Comparison of ENCODE assay signal across 13 cellular contexts in genomic region chr6:90538651-90539050, GRCh38. TPM values are rescaled to one million over a fixed set of nuclear protein-coding genes. Genes with fewer than 3 reads are reported as not detected.
DNase-seq lines count a peak whose midpoint lies in the region; ATAC-seq and TF ChIP-seq lines count a peak whose summit lies in the region.
"Had no signal": no experiment of that assay in that cellular context is flagged by ENCODE, and none has a peak within 500 bp of the region (broad histone marks: within the 10 kb centered on the region; RNA-seq: fewer than 3 reads in every experiment).

No MANE protein-coding gene starts in this region.

- H3K4me1 ChIP-seq in HEK293 (ENCODE audit: control insufficient read depth, insufficient read depth, low read length) (peaks cover 22% of the 10 kb centered on the region), adipocyte (ENCODE audit: control insufficient read depth, insufficient read depth, low read length) (peaks cover 29% of the 10 kb centered on the region), heart right ventricle (peaks cover 5 to 38% (median 20%) of the 10 kb centered on the region in 9 donors)

- CTCF ChIA-PET in HEK293 (lab: Yijun Ruan, JAX) = no interaction called here

- ATAC-seq in heart right ventricle (peak in 2 of 8 donors; percentile 53 to 57), HG03095 (IDR thresholded peaks at IDR 0.05; ENCODE audit: unreplicated experiment) (no peak), GM19452 (IDR thresholded peaks at IDR 0.05; ENCODE audit: unreplicated experiment) (no peak)

- peaks cover 0 to 42% of the 10 kb centered on the region in 2 experiments; a peak in 2 of 3 replicates for H3K36me3 ChIP-seq in HEK293 (ENCODE audit: control insufficient read depth in 2 of 2, insufficient read depth in 1 of 2, low read length in 2 of 2)
- H3K36me3 ChIP-seq in adipocyte (ENCODE audit: control insufficient read depth, insufficient read depth, low read length, severe bottlenecking) = peaks cover 61% of the 10 kb centered on the region
- H3K36me3 ChIP-seq in heart right ventricle = peaks cover 0 to 75% (median 4%) of the 10 kb centered on the region in 9 donors

- intact Hi-C loops in heart right ventricle (cut with DNase I) = no loop called here

- TF ChIP-seq CTCF in HEK293 (tag by site-specific recombination; IDR thresholded peaks at IDR 0.05) = no peak
- TF ChIP-seq CTCF in heart right ventricle (IDR thresholded peaks at IDR 0.05) = no peak
- TF ChIP-seq CTCF in retinal pigment epithelial cell (conservative IDR thresholded peaks at IDR 0.05; ENCODE audit: low read depth, low read length) = no peak

- POLR2A ChIA-PET in HEK293 (lab: Yijun Ruan, JAX) = no interaction called here

- H3K27me3 ChIP-seq in adipocyte (replicated peaks; ENCODE audit: control insufficient read depth, insufficient read depth, low read length) = no peaks in the 10 kb centered on the region
- no peaks in the 10 kb centered on the region for H3K27me3 ChIP-seq in heart right ventricle

- H3K27ac ChIP-seq in HEK293 (ENCODE audit: extremely low read depth, low read depth, low read length) (no peak overlapping the region), heart right ventricle (peak overlapping the region in 6 of 10 donors; percentile 21 to 86 (median 58))

- H3K4me3 ChIP-seq in HEK293 (ENCODE audit: low read depth, low read length) (no peak overlapping the region), adipocyte (ENCODE audit: low read length) (no peak overlapping the region), heart right ventricle (no peak overlapping the region), retinal pigment epithelial cell (ENCODE audit: low read length) (no peak overlapping the region)

- DNase-seq in adipocyte (ENCODE audit: low read depth) (peak; percentile 52), heart right ventricle (no peak), retinal pigment epithelial cell (ENCODE audit: low read depth) (peak; percentile 29), germinal center (ENCODE audit: low spot score) (no peak)
- DNase-seq: activated CD4-positive, alpha-beta T cell treated with anti-CD3 and anti-CD28 coated beads, Interleukin-2, amount 50 U/mL, for 48 hours; activated T-cell treated with anti-CD3 and anti-CD28 coated beads, Interleukin-2, amount 50 U/mL, for 48 hours; amygdala; CD4-positive, CD25-positive, alpha-beta regulatory T cell; mesenchymal stem cell; NCI-H2107 had no signal

- WGBS in heart right ventricle, 2 donors = 22 to 30% methylated on average over 3 of the region's 3 CpGs

- no peak overlapping the region for H3K9ac ChIP-seq in adipocyte (ENCODE audit: low read length)

- H3K9me3 ChIP-seq in HEK293 (ENCODE audit: control insufficient read depth, insufficient read depth, low read depth, low read length) (no peaks in the 10 kb centered on the region), adipocyte (ENCODE audit: control insufficient read depth, low read length) (no peaks in the 10 kb centered on the region), heart right ventricle (no peaks in the 10 kb centered on the region)

TF ChIP-seq in HEK293, 187 proteins besides CTCF, POLR2A, EP300 and RAD21:
- no peak for TF ChIP-seq MYNN (tag by site-specific recombination; IDR thresholded peaks at IDR 0.05; ENCODE audit: borderline replicate concordance)
- no peak for TF ChIP-seq ZXDB (tag by site-specific recombination; IDR thresholded peaks at IDR 0.05)
- TF ChIP-seq ZBTB49 (tag by site-specific recombination; IDR thresholded peaks at IDR 0.05; ENCODE audit: low read depth) = no peak
- TF ChIP-seq PRDM6 (tag by site-specific recombination; IDR thresholded peaks at IDR 0.05) = peak; percentile 72
- TF ChIP-seq FEZF1 (tag by site-specific recombination; IDR thresholded peaks at IDR 0.05) = no peak
- TF ChIP-seq ZNF292 (tag by site-specific recombination; IDR thresholded peaks at IDR 0.05; ENCODE audit: borderline replicate concordance, low read depth) = no peak
- no peak for TF ChIP-seq ZNF391 (tag by site-specific recombination; IDR thresholded peaks at IDR 0.05; ENCODE audit: borderline replicate concordance, low read depth)
- no peak for TF ChIP-seq ZNF600 (tag by site-specific recombination; IDR thresholded peaks at IDR 0.05)

RNA-seq across cellular contexts. Expression of gene MAP3K7, which starts 48.2 kb away (rescaled TPM):
- 10 to 100 TPM; 15.6 to 29.3 (median 20.5) TPM for total RNA-seq in heart right ventricle
- polyA plus RNA-seq in heart right ventricle = 10 to 100 TPM in 1 of 2 donors, 1 to 10 TPM in 1; 7.5 to 14.6 TPM

Comparison
In these comparisons a context has a peak if more than half of its experiments do, and no peak if none do; other contexts are left out.
1. DNase-seq: peak in adipocyte (single experiment) and retinal pigment epithelial cell (single experiment); none in heart right ventricle (0 of 2) and germinal center (single experiment).